In genomic region chr3:105800320-105800719, GRCh38 we compare ENCODE assay signal across 22 cellular contexts.
DNase-seq lines count a peak whose midpoint lies in the region; ATAC-seq, FAIRE-seq and TF ChIP-seq lines count a peak whose summit lies in the region.
"Had no signal": no experiment of that assay in that cellular context is flagged by ENCODE, and none has a peak within 500 bp of the region (broad histone marks: within the 10 kb centered on the region; RNA-seq: fewer than 3 reads in every experiment).

No MANE protein-coding gene starts in this region.

- H3K27me3 ChIP-seq in astrocyte (ENCODE audit: insufficient read depth, low read length), result no peaks in the 10 kb centered on the region
- H3K27me3 ChIP-seq: colonic mucosa, gastrocnemius medialis, left lung, upper lobe of left lung had no signal

- H3K79me2 ChIP-seq in astrocyte (ENCODE audit: insufficient read depth, low read length), result peaks cover 76% of the 10 kb centered on the region

- H3K4me2 ChIP-seq in astrocyte (ENCODE audit: low read length), result no peak overlapping the region

- no peak overlapping the region for H3K9ac ChIP-seq in astrocyte (ENCODE audit: low read length)

- no peak overlapping the region for H2AFZ ChIP-seq in astrocyte (ENCODE audit: low read depth, low read length)

- H3K27ac ChIP-seq in astrocyte (ENCODE audit: low read depth, low read length), result no peak overlapping the region
- H3K27ac ChIP-seq: colonic mucosa, gastrocnemius medialis, left lung, upper lobe of left lung had no signal

- H3K4me1 Mint-ChIP-seq in activated T-cell treated with anti-CD3 and anti-CD28 coated beads, Interleukin-2, amount 50 U/mL, for 72 hours (ENCODE audit: low read depth), result peaks cover 80% of the 10 kb centered on the region
- H3K4me1 Mint-ChIP-seq in IgD-negative memory B cell (peaks cover 48 to 56% (median 53%) of the 10 kb centered on the region in 3 donors), astrocyte (ENCODE audit: low read depth, unreplicated experiment) (peaks cover 16% of the 10 kb centered on the region)
- H3K4me1 Mint-ChIP-seq in natural killer cell treated with Interleukin-12 subunit alpha and Interleukin-12 subunit beta and Interleukin-15 and Interleukin-18, amount 100 ng/mL, for 72 hours (ENCODE audit: low read depth in 2 of 2), result peaks cover 58 to 66% of the 10 kb centered on the region in 2 donors

- peak overlapping the region; percentile 82 for H3K27ac Mint-ChIP-seq in activated T-cell treated with anti-CD3 and anti-CD28 coated beads, Interleukin-2, amount 50 U/mL, for 72 hours
- H3K27ac Mint-ChIP-seq in IgD-negative memory B cell (peak overlapping the region in 1 of 3 donors; percentile 54), astrocyte (ENCODE audit: unreplicated experiment) (no peak overlapping the region)
- H3K27ac Mint-ChIP-seq in natural killer cell treated with Interleukin-12 subunit alpha and Interleukin-12 subunit beta and Interleukin-15 and Interleukin-18, amount 100 ng/mL, for 72 hours, result peak overlapping the region; percentile 59 to 82
- H3K27ac Mint-ChIP-seq: CD14-positive monocyte had no signal

- H3K36me3 ChIP-seq in astrocyte (ENCODE audit: insufficient read depth, low read length), result no peaks in the 10 kb centered on the region
- H3K36me3 ChIP-seq: colonic mucosa, gastrocnemius medialis, left lung, upper lobe of left lung had no signal

- peak overlapping the region; percentile 36 to 64 for H3K4me3 Mint-ChIP-seq in activated T-cell treated with anti-CD3 and anti-CD28 coated beads, Interleukin-2, amount 50 U/mL, for 72 hours
- H3K4me3 Mint-ChIP-seq in IgD-negative memory B cell (peak overlapping the region in 3 of 4 donors; percentile 19 to 87 (median 36)), astrocyte (ENCODE audit: unreplicated experiment) (no peak overlapping the region)
- H3K4me3 Mint-ChIP-seq in natural killer cell treated with Interleukin-12 subunit alpha and Interleukin-12 subunit beta and Interleukin-15 and Interleukin-18, amount 100 ng/mL, for 72 hours, result peak overlapping the region; percentile 73
- H3K4me3 Mint-ChIP-seq: CD14-positive monocyte had no signal

- DNase-seq in activated T-cell treated with anti-CD3 and anti-CD28 coated beads, Interleukin-2, amount 50 U/mL, for 72 hours, result no peak
- no peak for DNase-seq in activated T-cell treated with anti-CD3 and anti-CD28 coated beads, Interleukin-2, amount 50 U/mL, for 48 hours
- DNase-seq in astrocyte (ENCODE audit: low read depth) (no peak), omental fat pad (ENCODE audit: low spot score) (no peak), DMS53 treated with DMSO at 0.1 percent for 48 hours (lab: John Stamatoyannopoulos, UW; ENCODE audit: unreplicated experiment) (no peak)
- no peak for DNase-seq in natural killer cell treated with Interleukin-12 subunit alpha and Interleukin-12 subunit beta and Interleukin-15 and Interleukin-18, amount 100 ng/mL, for 72 hours (ENCODE audit: low spot score)
- no peak for DNase-seq in stimulated activated CD4-positive, alpha-beta T cell treated with anti-CD3 and anti-CD28 coated beads, Interleukin-2, amount 100 ng/mL, for 24 hours
- DNase-seq: activated CD8-positive, alpha-beta memory T cell treated with anti-CD3 and anti-CD28 coated beads for 24 hours; activated effector memory CD4-positive, alpha-beta T cell treated with anti-CD3 and anti-CD28 coated beads, Interleukin-2, amount 50 U/mL, for 16 hours; colonic mucosa; DMS53; gastrocnemius medialis; HCEC 1CT; left lung; NCI-H1092; NCI-H2081; occipital lobe; stimulated activated naive CD4-positive, alpha-beta T cell treated with Interleukin-2 at 50 U/mL for 16 hours; upper lobe of left lung had no signal

- FAIRE-seq in astrocyte (lab: Jason Lieb, UNC), result peak; percentile 17
- FAIRE-seq: endothelial cell of umbilical vein had no signal

- peaks cover 5% of the 10 kb centered on the region for H3K4me1 ChIP-seq in astrocyte (ENCODE audit: insufficient read depth, low read length)
- H3K4me1 ChIP-seq: colonic mucosa had no signal

- peaks cover 2% of the 10 kb centered on the region in 2 donors for H3K9me3 Mint-ChIP-seq in activated T-cell treated with anti-CD3 and anti-CD28 coated beads, Interleukin-2, amount 50 U/mL, for 72 hours
- H3K9me3 Mint-ChIP-seq in IgD-negative memory B cell (peaks cover 0 to 2% (median 0%) of the 10 kb centered on the region in 3 donors), astrocyte (ENCODE audit: unreplicated experiment) (peaks cover 3% of the 10 kb centered on the region)
- H3K9me3 Mint-ChIP-seq in natural killer cell treated with Interleukin-12 subunit alpha and Interleukin-12 subunit beta and Interleukin-15 and Interleukin-18, amount 100 ng/mL, for 72 hours, result peaks cover 5% of the 10 kb centered on the region

- H3K36me3 Mint-ChIP-seq in activated T-cell treated with anti-CD3 and anti-CD28 coated beads, Interleukin-2, amount 50 U/mL, for 72 hours (ENCODE audit: insufficient read depth in 2 of 2), result peaks cover 18 to 45% of the 10 kb centered on the region in 2 donors
- H3K36me3 Mint-ChIP-seq in IgD-negative memory B cell (peaks cover 2% of the 10 kb centered on the region), astrocyte (ENCODE audit: low read depth, unreplicated experiment) (peaks cover 5% of the 10 kb centered on the region)
- peaks cover 18% of the 10 kb centered on the region for H3K36me3 Mint-ChIP-seq in natural killer cell treated with Interleukin-12 subunit alpha and Interleukin-12 subunit beta and Interleukin-15 and Interleukin-18, amount 100 ng/mL, for 72 hours

- no peak overlapping the region for H3K4me3 ChIP-seq in astrocyte (ENCODE audit: insufficient read depth, low read depth, low read length)
- H3K4me3 ChIP-seq: colonic mucosa, gastrocnemius medialis, left lung, upper lobe of left lung had no signal

- peaks cover 12% of the 10 kb centered on the region for H4K20me1 ChIP-seq in astrocyte (ENCODE audit: insufficient read depth, low read length)

- H3K9me3 ChIP-seq in astrocyte (ENCODE audit: insufficient read depth, low read depth, low read length), result no peaks in the 10 kb centered on the region
- H3K9me3 ChIP-seq: colonic mucosa, gastrocnemius medialis, left lung, upper lobe of left lung had no signal

- TF ChIP-seq CTCF in astrocyte (IDR thresholded peaks at IDR 0.05; ENCODE audit: insufficient read depth, low read depth, low read length) (no peak), omental fat pad (IDR thresholded peaks at IDR 0.05) (no peak)

- peak; percentile 25 to 35 for ATAC-seq in activated T-cell treated with anti-CD3 and anti-CD28 coated beads, Interleukin-2, amount 50 U/mL, for 72 hours (replicated peaks in 1 of 2)
- no peak for ATAC-seq in natural killer cell treated with Interleukin-12 subunit alpha and Interleukin-12 subunit beta and Interleukin-15 and Interleukin-18, amount 100 ng/mL, for 72 hours
- ATAC-seq in omental fat pad (ENCODE audit: low FRiP score), result no peak
- ATAC-seq: gastrocnemius medialis, left lung had no signal

- H3K27me3 Mint-ChIP-seq in activated T-cell treated with anti-CD3 and anti-CD28 coated beads, Interleukin-2, amount 50 U/mL, for 72 hours (ENCODE audit: low read depth), result no peaks in the 10 kb centered on the region
- H3K27me3 Mint-ChIP-seq in IgD-negative memory B cell (no peaks in the 10 kb centered on the region), astrocyte (ENCODE audit: low read depth, unreplicated experiment) (no peaks in the 10 kb centered on the region)
- H3K27me3 Mint-ChIP-seq in natural killer cell treated with Interleukin-12 subunit alpha and Interleukin-12 subunit beta and Interleukin-15 and Interleukin-18, amount 100 ng/mL, for 72 hours, result no peaks in the 10 kb centered on the region

Comparison
In these comparisons a context has a peak if more than half of its experiments do, and no peak if none do; other contexts are left out.
1. ATAC-seq: peak in activated T-cell treated with anti-CD3 and anti-CD28 coated beads, Interleukin-2, amount 50 U/mL, for 72 hours (2 of 2); none in natural killer cell treated with Interleukin-12 subunit alpha and Interleukin-12 subunit beta and Interleukin-15 and Interleukin-18, amount 100 ng/mL, for 72 hours (0 of 2) and omental fat pad (single experiment).